ENCODE assay signal across 26 cellular contexts in genomic region chr1:169590932-169591331, GRCh38. TPM values are rescaled to one million over a fixed set of nuclear protein-coding genes. Genes with fewer than 3 reads are reported as not detected.
"Had no signal": no experiment of that assay in that cellular context is flagged by ENCODE, and none has a peak within 500 bp of the region (broad histone marks: within the 10 kb centered on the region; RNA-seq: fewer than 3 reads in every experiment).

No MANE protein-coding gene starts in this region.

- H3K9me3 Mint-ChIP-seq: activated CD4-positive, alpha-beta memory T cell treated with anti-CD3 and anti-CD28 coated beads for 36 hours; dendritic cell treated with granulocyte-macrophage colony-stimulating factor and Interleukin-4, amounts not matched to agents 40 ng/mL and 50 ng/mL, for 4 days; naive B cell had no signal

- H3K4me3 Mint-ChIP-seq: activated CD4-positive, alpha-beta memory T cell treated with anti-CD3 and anti-CD28 coated beads for 36 hours; activated CD8-positive, alpha-beta memory T cell treated with anti-CD3 and anti-CD28 coated beads, Interleukin-2, amount 10 ng/mL, durations not matched to agents 7 days and 5 days; dendritic cell treated with granulocyte-macrophage colony-stimulating factor and Interleukin-4, amounts not matched to agents 40 ng/mL and 50 ng/mL, for 4 days; naive B cell had no signal

- H3K4me3 ChIP-seq: body of pancreas, lower lobe of right lung, right lobe of liver, skin epidermis, transverse colon, uterus had no signal

- H3K27ac Mint-ChIP-seq: activated CD4-positive, alpha-beta memory T cell treated with anti-CD3 and anti-CD28 coated beads for 36 hours; activated CD8-positive, alpha-beta memory T cell treated with anti-CD3 and anti-CD28 coated beads, Interleukin-2, amount 10 ng/mL, durations not matched to agents 7 days and 5 days; dendritic cell treated with granulocyte-macrophage colony-stimulating factor and Interleukin-4, amounts not matched to agents 40 ng/mL and 50 ng/mL, for 4 days; naive B cell had no signal

- H3K4me1 ChIP-seq: foreskin keratinocyte, uterus had no signal

- H3K27ac ChIP-seq: body of pancreas, foreskin keratinocyte, lower lobe of right lung, right lobe of liver, skin epidermis, transverse colon, uterus had no signal

- H3K27me3 ChIP-seq: body of pancreas, right lobe of liver, uterus had no signal

- H3K9me3 ChIP-seq: body of pancreas, lower lobe of right lung, right lobe of liver, transverse colon, uterus had no signal

- ATAC-seq: activated CD8-positive, alpha-beta memory T cell treated with anti-CD3 and anti-CD28 coated beads, Interleukin-2, amount 10 ng/mL, durations not matched to agents 7 days and 5 days; body of pancreas; foreskin keratinocyte; left lobe of liver; lower lobe of right lung; right lobe of liver had no signal

- H3K27me3 Mint-ChIP-seq: dendritic cell treated with granulocyte-macrophage colony-stimulating factor and Interleukin-4, amounts not matched to agents 40 ng/mL and 50 ng/mL, for 4 days had no signal

- H3K36me3 ChIP-seq: lower lobe of right lung, right lobe of liver, transverse colon, uterus had no signal

- H3K36me3 Mint-ChIP-seq: activated CD4-positive, alpha-beta memory T cell treated with anti-CD3 and anti-CD28 coated beads for 36 hours; activated CD8-positive, alpha-beta memory T cell treated with anti-CD3 and anti-CD28 coated beads, Interleukin-2, amount 10 ng/mL, durations not matched to agents 7 days and 5 days; naive B cell had no signal

- DNase-seq: activated CD4-positive, alpha-beta memory T cell treated with anti-CD3 and anti-CD28 coated beads for 36 hours; activated CD4-positive, alpha-beta T cell treated with anti-CD3 and anti-CD28 coated beads for 1 hour; activated CD8-positive, alpha-beta memory T cell treated with anti-CD3 and anti-CD28 coated beads, Interleukin-2, amount 10 ng/mL, durations not matched to agents 7 days and 5 days; activated effector memory CD4-positive, alpha-beta T cell treated with anti-CD3 and anti-CD28 coated beads, Interleukin-2, amount 50 U/mL, for 16 hours; activated naive CD4-positive, alpha-beta T cell treated with anti-CD3 and anti-CD28 coated beads, Interleukin-2, amount 50 U/mL, for 16 hours; activated T-cell treated with anti-CD3 and anti-CD28 coated beads for 4 hours; anterior cingulate cortex; body of pancreas; caudate nucleus; effector CD4-positive, alpha-beta T cell; erythroblast; foreskin keratinocyte; lower lobe of right lung; naive B cell; nucleus accumbens; posterior cingulate gyrus; T-helper 9 cell; transverse colon; uterus had no signal

RNA-seq across cellular contexts. Expression of gene F5, which starts 4.7 kb away (rescaled TPM):
- total RNA-seq: foreskin keratinocyte, kidney epithelial cell had no signal
- polyA plus RNA-seq: fibroblast of lung, foreskin keratinocyte, neural cell had no signal

RNA-seq across cellular contexts. Expression of gene SELP, which starts 39.0 kb away (rescaled TPM):
- total RNA-seq: fibroblast of lung, foreskin keratinocyte, kidney epithelial cell had no signal
- polyA plus RNA-seq: fibroblast of lung, foreskin keratinocyte, neural cell had no signal
